ENCODE assay signal across 30 cellular contexts in genomic region chr4:22712105-22712504, GRCh38. TPM values are rescaled to one million over a fixed set of nuclear protein-coding genes. Genes with fewer than 3 reads are reported as not detected.
"Had no signal": no experiment of that assay in that cellular context is flagged by ENCODE, and none has a peak within 500 bp of the region (broad histone marks: within the 10 kb centered on the region; RNA-seq: fewer than 3 reads in every experiment).

No MANE protein-coding gene starts in this region.

- H3K27ac ChIP-seq: body of pancreas, brain microvascular endothelial cell, breast epithelium, VCaP had no signal

- ATAC-seq: activated CD8-positive, alpha-beta T cell treated with anti-CD3 and anti-CD28 coated beads for 36 hours; activated naive CD8-positive, alpha-beta T cell treated with anti-CD3 and anti-CD28 coated beads, Interleukin-2, amount 50 U/mL, for 24 hours; body of pancreas had no signal

- H3K36me3 ChIP-seq: brain microvascular endothelial cell, breast epithelium had no signal

- H3K9me3 ChIP-seq: body of pancreas, breast epithelium had no signal

- H3K4me3 ChIP-seq: body of pancreas, breast epithelium had no signal

- DNase-seq: activated B cell treated with CpG ODN at 0.5 μM for 24 hours; activated CD4-positive, alpha-beta memory T cell treated with anti-CD3 and anti-CD28 coated beads for 36 hours; activated CD4-positive, alpha-beta T cell treated with anti-CD3 and anti-CD28 coated beads for 4 hours; activated CD4-positive, alpha-beta T cell treated with anti-CD3 and anti-CD28 coated beads, Interleukin-2, amount 10 ng/mL, durations not matched to agents 24 days and 14 days; activated CD4-positive, alpha-beta T cell treated with anti-CD3 and anti-CD28 coated beads, Interleukin-2, amount 50 U/mL, for 1 hour; activated CD4-positive, alpha-beta T cell treated with anti-CD3 and anti-CD28 coated beads, Interleukin-2, amount 50 U/mL, for 4 hours; activated CD4-positive, CD25-positive, alpha-beta regulatory T cell treated with anti-CD3 and anti-CD28 coated beads, Interleukin-2, amount 50 U/mL, for 72 hours; activated CD8-positive, alpha-beta memory T cell treated with anti-CD3 and anti-CD28 coated beads, Interleukin-2, amount 50 U/mL, for 4 hours; activated CD8-positive, alpha-beta T cell treated with anti-CD3 and anti-CD28 coated beads for 36 hours; activated effector memory CD4-positive, alpha-beta T cell treated with Interleukin-2 at 50 U/mL for 16 hours; activated gamma-delta T cell; activated naive CD4-positive, alpha-beta T cell treated with anti-CD3 and anti-CD28 coated beads, Interleukin-2, amount 10 ng/mL, durations not matched to agents 7 days and 5 days; activated naive CD4-positive, alpha-beta T cell treated with Interleukin-2 at 50 U/mL for 16 hours; activated naive CD8-positive, alpha-beta T cell treated with anti-CD3 and anti-CD28 coated beads, Interleukin-2, amount 10 ng/mL, durations not matched to agents 7 days and 5 days; activated naive CD8-positive, alpha-beta T cell treated with anti-CD3 and anti-CD28 coated beads, Interleukin-2, amount 50 U/mL, for 24 hours; activated T-cell treated with anti-CD3 and anti-CD28 coated beads, Interleukin-2, amount 50 U/mL, for 24 hours; activated T-cell treated with anti-CD3 and anti-CD28 coated beads, Interleukin-2, amount 50 U/mL, for 48 hours; aorta; body of pancreas; brain microvascular endothelial cell; central memory CD4-positive, alpha-beta T cell; T-helper 1 cell; T-helper 2 cell; T-helper 9 cell had no signal

- H3K27me3 ChIP-seq: body of pancreas, brain microvascular endothelial cell, breast epithelium had no signal

- FAIRE-seq: astrocyte, TTC549 had no signal

- H3K4me1 ChIP-seq: breast epithelium had no signal

RNA-seq across cellular contexts. Expression of gene GBA3, which starts 19.4 kb away (rescaled TPM):
- total RNA-seq: activated B cell treated with CpG ODN at 0.5 μM for 24 hours; activated CD4-positive, alpha-beta memory T cell treated with anti-CD3 and anti-CD28 coated beads for 36 hours; activated CD4-positive, alpha-beta T cell treated with anti-CD3 and anti-CD28 coated beads, Interleukin-2, amount 10 ng/mL, durations not matched to agents 24 days and 14 days; activated CD8-positive, alpha-beta memory T cell treated with anti-CD3 and anti-CD28 coated beads for 36 hours; activated CD8-positive, alpha-beta T cell treated with anti-CD3 and anti-CD28 coated beads for 36 hours; activated naive CD8-positive, alpha-beta T cell treated with anti-CD3 and anti-CD28 coated beads, Interleukin-2, amount 10 ng/mL, durations not matched to agents 7 days and 5 days; aorta; astrocyte; cardiac septum had no signal
